Comparison of ENCODE assay signal across 2 cellular contexts in the genomic region with DNA sequence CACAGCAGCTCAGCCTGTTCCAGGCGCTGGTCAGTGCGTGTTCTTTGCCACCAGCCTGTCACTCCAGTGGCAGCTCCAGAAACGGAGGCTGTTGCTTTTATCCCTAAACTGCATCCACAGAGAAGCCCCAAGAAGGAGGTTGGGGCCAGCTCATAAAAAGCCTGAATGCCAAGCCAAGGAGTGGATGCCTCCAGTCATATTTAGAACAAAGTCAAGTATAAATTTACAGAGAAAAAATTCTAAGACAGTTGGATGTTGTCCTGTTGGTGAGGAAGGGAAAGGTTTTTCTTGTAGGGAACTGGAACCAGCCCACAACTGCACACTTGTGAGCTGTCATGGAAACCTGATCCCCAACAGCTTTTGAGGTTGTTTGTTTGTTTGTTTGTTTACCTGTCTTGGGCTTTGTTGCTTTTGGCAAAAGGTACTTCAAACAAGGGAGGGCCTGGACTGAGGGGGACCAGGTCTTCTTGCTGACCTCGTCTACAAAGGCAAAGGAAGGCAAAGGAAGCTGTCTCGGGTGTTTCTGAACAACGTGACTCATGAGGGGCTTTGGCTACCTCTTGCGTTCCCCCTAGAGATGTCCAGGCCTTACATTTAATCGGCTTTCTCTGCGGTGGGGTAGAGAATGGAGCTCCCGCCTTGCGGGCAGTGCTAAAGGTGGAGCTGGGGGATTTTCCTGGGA.
TF ChIP-seq lines count a peak whose summit lies in the region.

No MANE protein-coding gene starts in this region.

TF ChIP-seq in SK-N-SH, 30 proteins besides CTCF, POLR2A, EP300 and RAD21:
- TF ChIP-seq NRF1 (IDR thresholded peaks at IDR 0.05; ENCODE audit: low read depth, low read length) (no peak), FOSL2 (IDR thresholded peaks at IDR 0.05; ENCODE audit: borderline replicate concordance, low read depth) (no peak), MEF2A (IDR thresholded peaks at IDR 0.05; ENCODE audit: borderline replicate concordance, low read depth) (no peak)
TF ChIP-seq in SK-N-SH: peak in this region for 0.

TF ChIP-seq in SK-N-SH treated with all-trans-retinoic acid at 6 μM for 48 hours, 23 proteins besides CTCF, POLR2A, EP300 and RAD21:
- TF ChIP-seq ISL1 (CRISPR knock-in tag; IDR thresholded peaks at IDR 0.05) (no peak), TCF4 (CRISPR knock-in tag; IDR thresholded peaks at IDR 0.05; ENCODE audit: borderline replicate concordance) (no peak), ZC3H10 (CRISPR knock-in tag; IDR thresholded peaks at IDR 0.05) (no peak), CSDC2 (CRISPR knock-in tag; IDR thresholded peaks at IDR 0.05) (no peak), CREB5 (CRISPR knock-in tag; IDR thresholded peaks at IDR 0.05; ENCODE audit: low read depth) (no peak), PPARA (CRISPR knock-in tag; IDR thresholded peaks at IDR 0.05; ENCODE audit: borderline replicate concordance) (no peak), ZFP3 (CRISPR knock-in tag; IDR thresholded peaks at IDR 0.05) (no peak)
